In genomic region chr17:75876938-75877751, GRCh38 we compare ENCODE assay signal across 8 cellular contexts. TPM values are rescaled to one million over a fixed set of nuclear protein-coding genes. Genes with fewer than 3 reads are reported as not detected.
DNase-seq lines count a peak whose midpoint lies in the region; ATAC-seq and TF ChIP-seq lines count a peak whose summit lies in the region.

No MANE protein-coding gene starts in this region.

- H2AFZ ChIP-seq in fibroblast of lung (ENCODE audit: low read length) = peak overlapping the region; percentile 3

- H3K36me3 ChIP-seq in fibroblast of lung (ENCODE audit: control insufficient read depth, insufficient read depth, low read length) (no peaks in the 10 kb centered on the region), muscle layer of colon (ENCODE audit: insufficient read depth, low read length) (peaks cover 24% of the 10 kb centered on the region), thyroid gland (peaks cover 0 to 6% of the 10 kb centered on the region in 2 donors)

- intact Hi-C loops in thyroid gland (cut with DNase I) = no loop called here

- H3K27me3 ChIP-seq in fibroblast of lung (ENCODE audit: control insufficient read depth, insufficient read depth, low read length) (peaks cover 7% of the 10 kb centered on the region), muscle layer of colon (ENCODE audit: control insufficient read depth in 1 of 2, insufficient read depth in 2 of 2, low read length in 2 of 2) (no peaks in the 10 kb centered on the region), thyroid gland (no peaks in the 10 kb centered on the region)

- peak in 1 of 2 donors; percentile 6 for TF ChIP-seq CTCF in fibroblast of lung (conservative IDR thresholded peaks at IDR 0.05 in 1 of 2, IDR thresholded peaks at IDR 0.05 in 1 of 2; ENCODE audit: low read depth in 1 of 2, low read length in 2 of 2)
- TF ChIP-seq CTCF in thyroid gland (IDR thresholded peaks at IDR 0.05) = peak in 1 of 6 experiments; percentile 19

- H3K4me1 ChIP-seq in fibroblast of lung (ENCODE audit: control insufficient read depth, extremely low read depth, insufficient read depth, low read length) (peaks cover 27% of the 10 kb centered on the region), muscle layer of colon (ENCODE audit: insufficient read depth, low read length) (peaks cover 52% of the 10 kb centered on the region), thyroid gland (peaks cover 40 to 53% of the 10 kb centered on the region in 2 donors)

- no peaks in the 10 kb centered on the region for H3K36me3 Mint-ChIP-seq in IgD-negative memory B cell

- no peaks in the 10 kb centered on the region for H3K9me3 Mint-ChIP-seq in IgD-negative memory B cell

- TF ChIP-seq POLR2A in thyroid gland (IDR thresholded peaks at IDR 0.05) = peak in 1 of 2 donors; percentile 8

- H3K9ac ChIP-seq in fibroblast of lung (ENCODE audit: insufficient read depth, low read length) (peak overlapping the region; percentile 58), muscle layer of colon (ENCODE audit: low read length) (peak overlapping the region; percentile 95)

- H3K9me3 ChIP-seq in fibroblast of lung (ENCODE audit: control insufficient read depth, insufficient read depth, low read depth, low read length) (no peaks in the 10 kb centered on the region), muscle layer of colon (ENCODE audit: low read length) (no peaks in the 10 kb centered on the region), thyroid gland (no peaks in the 10 kb centered on the region)

- peak overlapping the region; percentile 87 to 94 (median 93) for H3K4me3 Mint-ChIP-seq in IgD-negative memory B cell

- peak overlapping the region; percentile 73 for H3K4me2 ChIP-seq in fibroblast of lung (ENCODE audit: extremely low read depth, insufficient read depth, low read length)

- no peaks in the 10 kb centered on the region for H3K79me2 ChIP-seq in fibroblast of lung (ENCODE audit: control insufficient read depth, insufficient read depth, low read length)

- no peaks in the 10 kb centered on the region for H4K20me1 ChIP-seq in fibroblast of lung (ENCODE audit: control insufficient read depth, extremely low read depth, insufficient read depth, low read length)

- peaks cover 5% of the 10 kb centered on the region for H3K27me3 Mint-ChIP-seq in IgD-negative memory B cell

- H3K4me1 Mint-ChIP-seq in IgD-negative memory B cell = peaks cover 11 to 19% (median 14%) of the 10 kb centered on the region in 3 donors

- DNase-seq in D341Med (ENCODE audit: low spot score) (peak; percentile 59), fibroblast of lung (ENCODE audit: low read depth in 2 of 2) (peak; percentile 93 to 94), thyroid gland (peak; percentile 87 to 91), NCI-H345 (lab: John Stamatoyannopoulos, UW) (no peak)
- peak; percentile 43 for DNase-seq in activated T-cell treated with anti-CD3 and anti-CD28 coated beads, Interleukin-2, amount 50 U/mL, for 1 hour

- H3K27ac ChIP-seq in fibroblast of lung (ENCODE audit: insufficient read depth, low read length) (peak overlapping the region; percentile 76), muscle layer of colon (ENCODE audit: low read depth, low read length) (peak overlapping the region; percentile 88), thyroid gland (peak overlapping the region; percentile 91 to 93 (median 91))

- peak overlapping the region; percentile 80 to 92 (median 89) for H3K27ac Mint-ChIP-seq in IgD-negative memory B cell

- H3K4me3 ChIP-seq in fibroblast of lung (replicated peaks in 1 of 4; ENCODE audit: control extremely low read depth in 1 of 4, insufficient read depth in 1 of 4, low read depth in 3 of 4, low read length in 4 of 4) (peak overlapping the region; percentile 32 to 68 (median 45)), muscle layer of colon (ENCODE audit: low read depth in 1 of 2, low read length in 2 of 2) (peak overlapping the region; percentile 64 to 91), thyroid gland (replicated peaks in 1 of 3) (peak overlapping the region in 2 of 3 donors; percentile 13 to 54)

- 13 to 21% methylated on average over 31 to 33 of the region's 41 CpGs for WGBS in thyroid gland, 2 donors

- no peak for ATAC-seq in GM18498 (IDR thresholded peaks at IDR 0.05; ENCODE audit: unreplicated experiment)

RNA-seq across cellular contexts. Expression of gene TRIM47, which starts 1.2 kb away (rescaled TPM):
- polyA plus RNA-seq in IgD-negative memory B cell = 12.4 TPM
- 16.0 and 18.2 TPM in 2 replicates for total RNA-seq in fibroblast of lung
- 2.2 and 4.8 TPM in 2 replicates for polyA plus RNA-seq in fibroblast of lung
- 4.4 and 10.9 TPM in 2 replicates for polyA plus RNA-seq in fibroblast of lung (2012)
- polyA minus RNA-seq in fibroblast of lung (ENCODE audit: low replicate concordance) = 7.7 and 13.2 TPM in 2 replicates
- 10 to 100 TPM; 14.7 to 27.8 (median 19.7) TPM for total RNA-seq in thyroid gland

RNA-seq across cellular contexts. Expression of gene TRIM65, which starts 19.6 kb away (rescaled TPM):
- polyA plus RNA-seq in IgD-negative memory B cell = 25.0 TPM
- total RNA-seq in fibroblast of lung = 15.9 and 17.2 TPM in 2 replicates
- 4.3 TPM in 2 replicates for polyA plus RNA-seq in fibroblast of lung
- polyA plus RNA-seq in fibroblast of lung (2012) = 8.2 and 8.6 TPM in 2 replicates
- 6.8 and 11.5 TPM in 2 replicates for polyA minus RNA-seq in fibroblast of lung (ENCODE audit: low replicate concordance)
- 10 to 100 TPM; 23.0 to 39.4 (median 31.8) TPM for total RNA-seq in thyroid gland

RNA-seq across cellular contexts. Expression of gene WBP2, which starts 22.0 kb away (rescaled TPM):
- 131 TPM for polyA plus RNA-seq in IgD-negative memory B cell
- 20.5 and 39.5 TPM in 2 replicates for total RNA-seq in fibroblast of lung
- polyA plus RNA-seq in fibroblast of lung = 53.4 and 56.1 TPM in 2 replicates
- 84.6 and 92.3 TPM in 2 replicates for polyA plus RNA-seq in fibroblast of lung (2012)
- polyA minus RNA-seq in fibroblast of lung (ENCODE audit: low replicate concordance) = 56.6 and 62.7 TPM in 2 replicates
- total RNA-seq in thyroid gland = 10 to 100 TPM; 41.8 to 64.5 (median 53.5) TPM

RNA-seq across cellular contexts. Expression of gene MRPL38, which starts 27.5 kb away (rescaled TPM):
- polyA plus RNA-seq in IgD-negative memory B cell (77.5 TPM), fibroblast of lung (19.3 and 29.7 TPM in 2 replicates)
- total RNA-seq in fibroblast of lung (30.8 and 36.0 TPM in 2 replicates), thyroid gland (10 to 100 TPM; 34.8 to 60.6 (median 50.3) TPM)
- 28.1 and 51.3 TPM in 2 replicates for polyA plus RNA-seq in fibroblast of lung (2012)
- polyA minus RNA-seq in fibroblast of lung (ENCODE audit: low replicate concordance) = 57.4 and 86.3 TPM in 2 replicates

RNA-seq across cellular contexts. Expression of gene UNC13D, which starts 32.9 kb away (rescaled TPM):
- polyA plus RNA-seq in IgD-negative memory B cell = 42.0 TPM
- 1.5 TPM in 2 replicates for total RNA-seq in fibroblast of lung
- 0.12 and 0.22 TPM in 2 replicates for polyA plus RNA-seq in fibroblast of lung
- 0.10 and 0.16 TPM in 2 replicates for polyA plus RNA-seq in fibroblast of lung (2012)
- polyA minus RNA-seq in fibroblast of lung (ENCODE audit: low replicate concordance) = 1.1 TPM in 1 of 2 replicates, not detected in the other
- total RNA-seq in thyroid gland = 1 to 10 TPM; 4.0 to 8.1 (median 5.2) TPM
